ENCODE assay signal across 13 cellular contexts in the genomic region with DNA sequence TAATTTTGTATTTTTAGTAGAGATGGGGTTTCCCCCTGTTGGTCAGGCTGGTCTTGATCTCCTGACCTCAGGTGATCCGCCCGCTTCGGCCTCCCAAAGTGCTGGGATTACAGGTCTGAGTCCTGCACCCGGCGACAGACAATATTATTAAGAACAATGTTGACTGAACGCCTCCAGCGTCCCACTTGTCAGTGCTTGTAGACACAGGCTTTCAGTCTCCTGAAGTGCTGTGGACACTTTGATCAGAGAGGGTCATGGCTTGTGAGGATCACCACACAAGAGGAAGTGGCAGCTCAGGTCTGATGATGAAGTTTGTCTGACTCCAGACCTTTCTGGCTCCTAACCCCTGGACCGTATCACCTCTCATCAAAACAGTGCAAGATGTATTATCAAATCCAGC.
A peak's percentile ranks its signal among the peaks of the same experiment; 100 is the strongest.
DNase-seq lines count a peak whose midpoint lies in the region; ATAC-seq, FAIRE-seq and TF ChIP-seq lines count a peak whose summit lies in the region.
"Had no signal": no experiment of that assay in that cellular context is flagged by ENCODE, and none has a peak within 500 bp of the region (broad histone marks: within the 10 kb centered on the region; RNA-seq: fewer than 3 reads in every experiment).

No MANE protein-coding gene starts in this region.

- no TSS peak for BruUV-seq in endothelial cell of umbilical vein (replicated peaks; lab: Mats Ljungman, UMichigan)

- CTCF ChIA-PET in endothelial cell of umbilical vein (lab: Charles Lee), result no interaction called here

- no peaks in the 10 kb centered on the region for H3K27me3 ChIP-seq in CD4-positive, CD25-positive, alpha-beta regulatory T cell (ENCODE audit: control insufficient read depth, insufficient read depth, low read length)
- no peaks in the 10 kb centered on the region for H3K27me3 ChIP-seq in endothelial cell of umbilical vein (ENCODE audit: control insufficient read depth in 2 of 2, insufficient read depth in 2 of 2, low read length in 2 of 2)

- H3K27ac ChIP-seq in CD4-positive, CD25-positive, alpha-beta regulatory T cell (ENCODE audit: insufficient read depth, low read length, poor library complexity, severe bottlenecking), result no peak overlapping the region
- peak overlapping the region; percentile 95 for H3K27ac ChIP-seq in KOPT-K1 (ENCODE audit: low read depth, low read length, poor library complexity, severe bottlenecking)
- no peak overlapping the region for H3K27ac ChIP-seq in endothelial cell of umbilical vein (ENCODE audit: insufficient read depth, low read depth, low read length)

- peaks cover 2% of the 10 kb centered on the region for H3K36me3 ChIP-seq in CD4-positive, CD25-positive, alpha-beta regulatory T cell (ENCODE audit: control insufficient read depth, insufficient read depth, low read length)
- H3K36me3 ChIP-seq in KOPT-K1 (ENCODE audit: insufficient read depth, low read length) (peaks cover 21% of the 10 kb centered on the region), endothelial cell of umbilical vein (ENCODE audit: control insufficient read depth in 2 of 2, extremely low read depth in 1 of 2, insufficient read depth in 2 of 2, low read length in 2 of 2) (no peaks in the 10 kb centered on the region)

- H3K9ac ChIP-seq in endothelial cell of umbilical vein (replicated peaks; ENCODE audit: extremely low read depth, insufficient read depth, low read length), result no peak overlapping the region

- H3K4me3 ChIP-seq in CD4-positive, CD25-positive, alpha-beta regulatory T cell (ENCODE audit: low read depth, low read length), result no peak overlapping the region
- H3K4me3 ChIP-seq in endothelial cell of umbilical vein (replicated peaks in 1 of 3; ENCODE audit: insufficient read depth in 1 of 3, low read depth in 1 of 3, low read length in 3 of 3), result no peak overlapping the region

- H3K36me3 Mint-ChIP-seq in CD4-positive, CD25-positive, alpha-beta regulatory T cell, result peaks cover 6% of the 10 kb centered on the region

- H3K4me1 Mint-ChIP-seq in CD4-positive, CD25-positive, alpha-beta regulatory T cell, result peaks cover 40 to 78% (median 68%) of the 10 kb centered on the region in 4 donors

- no peaks in the 10 kb centered on the region for H3K9me3 ChIP-seq in CD4-positive, CD25-positive, alpha-beta regulatory T cell (ENCODE audit: control insufficient read depth in 2 of 2, low read length in 2 of 2)
- H3K9me3 ChIP-seq in KOPT-K1 (ENCODE audit: insufficient read depth, low read length, poor library complexity, severe bottlenecking) (no peaks in the 10 kb centered on the region), endothelial cell of umbilical vein (replicated peaks; ENCODE audit: control insufficient read depth, insufficient read depth, low read length) (no peaks in the 10 kb centered on the region)

- H3K27ac Mint-ChIP-seq in CD4-positive, CD25-positive, alpha-beta regulatory T cell, result peak overlapping the region in 2 of 3 donors; percentile 20 to 42
- H3K27ac Mint-ChIP-seq: activated naive CD4-positive, alpha-beta T cell treated with anti-CD3 and anti-CD28 coated beads, Interleukin-2, amount 10 ng/mL, durations not matched to agents 7 days and 5 days had no signal

- no peak overlapping the region for H3K4me2 ChIP-seq in endothelial cell of umbilical vein (ENCODE audit: insufficient read depth, low read length)

- POLR2A ChIA-PET in endothelial cell of umbilical vein (lab: Charles Lee), result no interaction called here

- peak overlapping the region in 2 of 4 donors; percentile 30 to 33 for H3K4me3 Mint-ChIP-seq in CD4-positive, CD25-positive, alpha-beta regulatory T cell
- H3K4me3 Mint-ChIP-seq: activated naive CD4-positive, alpha-beta T cell treated with anti-CD3 and anti-CD28 coated beads, Interleukin-2, amount 10 ng/mL, durations not matched to agents 7 days and 5 days had no signal

- H4K20me1 ChIP-seq in endothelial cell of umbilical vein (replicated peaks; ENCODE audit: control insufficient read depth, extremely low read depth, insufficient read depth, low read length), result no peaks in the 10 kb centered on the region

- no peak for DNase-seq in CD4-positive, CD25-positive, alpha-beta regulatory T cell
- DNase-seq in endothelial cell of umbilical vein (ENCODE audit: low read depth, low spot score) (no peak), NCI-H526 treated with DMSO at 0.1 percent for 48 hours (lab: John Stamatoyannopoulos, UW) (no peak)
- DNase-seq in activated CD4-positive, alpha-beta T cell treated with anti-CD3 and anti-CD28 coated beads, Interleukin-2, amount 50 U/mL, for 4 hours, result no peak
- DNase-seq in stimulated activated CD4-positive, alpha-beta T cell treated with anti-CD3 and anti-CD28 coated beads, Interleukin-2, amount 100 ng/mL, for 24 hours, result no peak
- DNase-seq: activated naive CD4-positive, alpha-beta T cell treated with anti-CD3 and anti-CD28 coated beads, Interleukin-2, amount 10 ng/mL, durations not matched to agents 7 days and 5 days; islet precursor cell; NCI-H1048; NCI-H226; RPMI8226 had no signal

- TF ChIP-seq CTCF in endothelial cell of umbilical vein (IDR thresholded peaks at IDR 0.05; ENCODE audit: extremely low read depth in 1 of 2, insufficient read depth in 1 of 2, low read depth in 1 of 2, low read length in 2 of 2), result no peak

- intact Hi-C loops in endothelial cell of umbilical vein (cut with micrococcal nuclease), result no loop called here

- no peak for ATAC-seq in CD4-positive, CD25-positive, alpha-beta regulatory T cell (ENCODE audit: low read depth in 2 of 2)
- ATAC-seq in GM18868 (IDR thresholded peaks at IDR 0.05; ENCODE audit: unreplicated experiment) (peak; percentile 40), GM19455 (IDR thresholded peaks at IDR 0.05; ENCODE audit: unreplicated experiment) (no peak)

- no peaks in the 10 kb centered on the region for H3K9me1 ChIP-seq in endothelial cell of umbilical vein (replicated peaks; ENCODE audit: control insufficient read depth, extremely low read depth, insufficient read depth, low read length)

- dilution Hi-C loops in endothelial cell of umbilical vein (cut with MboI; ENCODE audit: extremely low pct_ligation_motif_present, low sequenced_read_pairs), result no loop called here

- TF ChIP-seq POLR2A in endothelial cell of umbilical vein (IDR thresholded peaks at IDR 0.05; ENCODE audit: low read depth, low read length), result no peak

- H3K9me3 Mint-ChIP-seq in CD4-positive, CD25-positive, alpha-beta regulatory T cell, result peaks cover 0 to 3% (median 0%) of the 10 kb centered on the region in 7 donors

- H3K27me3 Mint-ChIP-seq in CD4-positive, CD25-positive, alpha-beta regulatory T cell, result no peaks in the 10 kb centered on the region
- H3K27me3 Mint-ChIP-seq: activated naive CD4-positive, alpha-beta T cell treated with anti-CD3 and anti-CD28 coated beads, Interleukin-2, amount 10 ng/mL, durations not matched to agents 7 days and 5 days had no signal

- peaks cover 45% of the 10 kb centered on the region for H3K4me1 ChIP-seq in CD4-positive, CD25-positive, alpha-beta regulatory T cell (ENCODE audit: control insufficient read depth, insufficient read depth, low read length, poor library complexity, severe bottlenecking)
- no peaks in the 10 kb centered on the region for H3K4me1 ChIP-seq in endothelial cell of umbilical vein (ENCODE audit: control insufficient read depth, extremely low read depth, insufficient read depth, low read length)

- peak; percentile 26 for FAIRE-seq in endothelial cell of umbilical vein (lab: Jason Lieb, UNC)

- H2AFZ ChIP-seq in endothelial cell of umbilical vein (ENCODE audit: low read depth, low read length), result no peak overlapping the region

- peaks cover 4% of the 10 kb centered on the region for H3K79me2 ChIP-seq in endothelial cell of umbilical vein (ENCODE audit: control insufficient read depth, insufficient read depth, low read length)

TF ChIP-seq in endothelial cell of umbilical vein, 7 proteins besides CTCF, POLR2A, EP300 and RAD21:
- no peak for TF ChIP-seq EZH2 (IDR thresholded peaks at IDR 0.05; ENCODE audit: borderline replicate concordance, low read depth, low read length, severe bottlenecking)
